ENCODE assay signal across 24 cellular contexts in genomic region chr1:182794802-182795201, GRCh38. TPM values are rescaled to one million over a fixed set of nuclear protein-coding genes. Genes with fewer than 3 reads are reported as not detected.
DNase-seq lines count a peak whose midpoint lies in the region; ATAC-seq and TF ChIP-seq lines count a peak whose summit lies in the region.
"Had no signal": no experiment of that assay in that cellular context is flagged by ENCODE, and none has a peak within 500 bp of the region (broad histone marks: within the 10 kb centered on the region; RNA-seq: fewer than 3 reads in every experiment).

No MANE protein-coding gene starts in this region.

- H3K4me1 ChIP-seq in heart right ventricle (peaks cover 0 to 42% (median 5%) of the 10 kb centered on the region in 9 donors), mucosa of rectum (ENCODE audit: control insufficient read depth in 2 of 2, insufficient read depth in 2 of 2, low read length in 2 of 2) (peaks cover 4 to 7% of the 10 kb centered on the region in 2 donors), upper lobe of right lung (peaks cover 15% of the 10 kb centered on the region)
- H3K4me1 ChIP-seq: uterus had no signal

- H3K4me3 ChIP-seq in heart right ventricle (no peak overlapping the region), mucosa of rectum (ENCODE audit: low read length in 2 of 2) (no peak overlapping the region), upper lobe of right lung (no peak overlapping the region)
- H3K4me3 ChIP-seq: adrenal gland, GM23248, neural progenitor cell, SK-N-MC, uterus had no signal

- no peak for TF ChIP-seq POLR2A in erythroblast (IDR thresholded peaks at IDR 0.05; ENCODE audit: low read length)

- H3K27ac Mint-ChIP-seq in chondrocyte (ENCODE audit: unreplicated experiment), result no peak overlapping the region
- H3K27ac Mint-ChIP-seq: activated CD4-positive, alpha-beta T cell treated with anti-CD3 and anti-CD28 coated beads, Interleukin-2, amount 10 ng/mL, durations not matched to agents 7 days and 5 days; HFFc6; neural progenitor cell had no signal

- H3K36me3 ChIP-seq in heart right ventricle, result peaks cover 0 to 54% (median 0%) of the 10 kb centered on the region in 9 donors
- H3K36me3 ChIP-seq in mucosa of rectum (ENCODE audit: control insufficient read depth in 2 of 2, insufficient read depth in 2 of 2, low read length in 2 of 2), result no peaks in the 10 kb centered on the region
- peaks cover 8% of the 10 kb centered on the region for H3K36me3 ChIP-seq in upper lobe of right lung
- H3K36me3 ChIP-seq: adrenal gland, brain microvascular endothelial cell, neural progenitor cell, uterus, WERI-Rb-1 had no signal

- H3K9me3 ChIP-seq in heart right ventricle (no peaks in the 10 kb centered on the region), mucosa of rectum (ENCODE audit: control insufficient read depth in 2 of 2, low read length in 2 of 2) (no peaks in the 10 kb centered on the region), upper lobe of right lung (no peaks in the 10 kb centered on the region)
- H3K9me3 ChIP-seq: adrenal gland, uterus had no signal

- peaks cover 5% of the 10 kb centered on the region for H3K4me1 Mint-ChIP-seq in chondrocyte (ENCODE audit: low read depth)

- no peaks in the 10 kb centered on the region for H3K9me3 Mint-ChIP-seq in chondrocyte (ENCODE audit: low read depth)
- H3K9me3 Mint-ChIP-seq: activated CD4-positive, alpha-beta T cell treated with anti-CD3 and anti-CD28 coated beads, Interleukin-2, amount 10 ng/mL, durations not matched to agents 7 days and 5 days; HFFc6; neural progenitor cell had no signal

- intact Hi-C loops in left ventricle myocardium superior (cut with micrococcal nuclease) (no loop called here), heart right ventricle (cut with DNase I) (no loop called here), upper lobe of right lung (cut with DNase I) (no loop called here)

- no peak overlapping the region for H3K9ac ChIP-seq in mucosa of rectum (ENCODE audit: low read depth in 1 of 2, low read length in 2 of 2)
- H3K9ac ChIP-seq: GM23248, neural progenitor cell had no signal

- H3K27me3 Mint-ChIP-seq in chondrocyte (ENCODE audit: low read depth), result no peaks in the 10 kb centered on the region

- H3K4me3 Mint-ChIP-seq in chondrocyte (ENCODE audit: unreplicated experiment), result no peak overlapping the region
- H3K4me3 Mint-ChIP-seq: activated CD4-positive, alpha-beta T cell treated with anti-CD3 and anti-CD28 coated beads, Interleukin-2, amount 10 ng/mL, durations not matched to agents 7 days and 5 days; HFFc6; neural progenitor cell had no signal

- TF ChIP-seq CTCF in heart right ventricle (IDR thresholded peaks at IDR 0.05), result no peak
- no peak for TF ChIP-seq CTCF in upper lobe of right lung (IDR thresholded peaks at IDR 0.05)
- no peak for TF ChIP-seq CTCF in chondrocyte (IDR thresholded peaks at IDR 0.05)

- ATAC-seq in left ventricle myocardium superior (peak; percentile 30), heart right ventricle (no peak), upper lobe of right lung (peak; percentile 68)
- ATAC-seq in activated CD4-positive, CD25-positive, alpha-beta regulatory T cell treated with anti-CD3 and anti-CD28 coated beads, Interleukin-2, amount 50 U/mL, for 24 hours, result no peak

- H3K27me3 ChIP-seq in heart right ventricle (no peaks in the 10 kb centered on the region), mucosa of rectum (ENCODE audit: control insufficient read depth in 2 of 2, insufficient read depth in 2 of 2, low read length in 2 of 2) (no peaks in the 10 kb centered on the region), upper lobe of right lung (no peaks in the 10 kb centered on the region)
- H3K27me3 ChIP-seq: adrenal gland, brain microvascular endothelial cell, uterus had no signal

- H3K27ac ChIP-seq in heart right ventricle, result peak overlapping the region in 4 of 10 donors; percentile 8 to 90 (median 54)
- peak overlapping the region; percentile 16 to 45 for H3K27ac ChIP-seq in mucosa of rectum (ENCODE audit: low read depth in 2 of 2, low read length in 2 of 2)
- no peak overlapping the region for H3K27ac ChIP-seq in upper lobe of right lung
- H3K27ac ChIP-seq: brain microvascular endothelial cell, GM23248, neural progenitor cell, uterus, WERI-Rb-1 had no signal

- DNase-seq in left ventricle myocardium superior (no peak), heart right ventricle (no peak), erythroblast (lab: John Stamatoyannopoulos, UW) (peak; percentile 17 to 31), upper lobe of right lung (no peak), chondrocyte (ENCODE audit: low spot score) (no peak), NCI-H1694 treated with DMSO at 0.1 percent for 48 hours (lab: John Stamatoyannopoulos, UW) (no peak)
- DNase-seq: ACHN; activated CD4-positive, alpha-beta T cell treated with anti-CD3 and anti-CD28 coated beads, Interleukin-2, amount 10 ng/mL, durations not matched to agents 7 days and 5 days; activated naive CD4-positive, alpha-beta T cell; activated T-cell treated with anti-CD3 and anti-CD28 coated beads, Interleukin-2, amount 50 U/mL, for 48 hours; brain microvascular endothelial cell; glutamatergic neuron; GM23248; HFFc6; NCI-H524 treated with DMSO at 0.1 percent for 48 hours; posterior cingulate gyrus; T-helper 2 cell; uterus; WERI-Rb-1 had no signal

- peaks cover 4% of the 10 kb centered on the region for H3K36me3 Mint-ChIP-seq in chondrocyte (ENCODE audit: low read depth)
- H3K36me3 Mint-ChIP-seq: neural progenitor cell had no signal

- 80 to 83% methylated on average over 3 of the region's 3 CpGs for WGBS in heart right ventricle, 2 donors

RNA-seq across cellular contexts. Expression of gene NPL, which starts 5.2 kb away (rescaled TPM):
- total RNA-seq in left ventricle myocardium superior (3.9 TPM), heart right ventricle (10 to 100 TPM in 1 of 10 donors, 1 to 10 TPM in 9; 1.8 to 26.5 (median 3.6) TPM), upper lobe of right lung (44.5 TPM), chondrocyte (2.3 to 5.0 TPM (median 4.3 TPM) in 3 replicates)
- 1 to 10 TPM; 1.4 to 3.2 TPM for polyA plus RNA-seq in heart right ventricle

RNA-seq across cellular contexts. Expression of gene DHX9, which starts 44.3 kb away (rescaled TPM):
- 65.2 TPM for total RNA-seq in left ventricle myocardium superior
- 10 to 100 TPM; 48.0 to 69.4 (median 55.2) TPM for total RNA-seq in heart right ventricle
- polyA plus RNA-seq in heart right ventricle, result 10 to 100 TPM; 19.5 to 62.9 TPM
- total RNA-seq in upper lobe of right lung, result 126 TPM
- 116 to 167 TPM (median 117 TPM) in 3 replicates for total RNA-seq in chondrocyte

Comparison
In these comparisons a context has a peak if more than half of its experiments do, and no peak if none do; other contexts are left out.
1. ATAC-seq: peak in left ventricle myocardium superior (single experiment) and upper lobe of right lung (single experiment); none in heart right ventricle (0 of 8) and activated CD4-positive, CD25-positive, alpha-beta regulatory T cell treated with anti-CD3 and anti-CD28 coated beads, Interleukin-2, amount 50 U/mL, for 24 hours (0 of 2).
2. DNase-seq: peak in erythroblast (2 of 2); none in left ventricle myocardium superior (single experiment), heart right ventricle (0 of 2), upper lobe of right lung (single experiment), chondrocyte (single experiment) and NCI-H1694 treated with DMSO at 0.1 percent for 48 hours (single experiment).